Comparison of ENCODE assay signal across 10 cellular contexts in genomic region chr4:15197005-15197404, GRCh38.
DNase-seq lines count a peak whose midpoint lies in the region; ATAC-seq, FAIRE-seq and TF ChIP-seq lines count a peak whose summit lies in the region.
"Had no signal": no experiment of that assay in that cellular context is flagged by ENCODE, and none has a peak within 500 bp of the region (broad histone marks: within the 10 kb centered on the region; RNA-seq: fewer than 3 reads in every experiment).

No MANE protein-coding gene starts in this region.

- H3K36me3 ChIP-seq in thyroid gland, result no peaks in the 10 kb centered on the region

- DNase-seq in AG08396 (ENCODE audit: low spot score), result peak; percentile 35
- DNase-seq in Kasumi-1 (lab: John Stamatoyannopoulos, UW), result peak; percentile 22 to 27
- DNase-seq in iris pigment epithelial cell (ENCODE audit: low read depth), result peak; percentile 55
- no peak for DNase-seq in stimulated activated CD4-positive, alpha-beta T cell treated with anti-CD3 and anti-CD28 coated beads, Interleukin-2, amount 100 ng/mL, for 48 hours
- no peak for DNase-seq in GM19239 (ENCODE audit: insufficient read length, low spot score)
- DNase-seq in thyroid gland, result no peak
- DNase-seq: COR-L47, NCI-H2029 had no signal

- H3K9me3 ChIP-seq in thyroid gland, result no peaks in the 10 kb centered on the region

- FAIRE-seq in GM19239 (lab: Jason Lieb, UNC), result no peak

- H3K27ac ChIP-seq in thyroid gland, result no peak overlapping the region

- H3K4me3 Mint-ChIP-seq in brain, result no peak overlapping the region

- TF ChIP-seq CTCF in brain (conservative IDR thresholded peaks at IDR 0.05) (peak; percentile 25 to 34), thyroid gland (IDR thresholded peaks at IDR 0.05) (no peak)

- 52 to 60% methylated on average over 4 of the region's 4 CpGs for WGBS in thyroid gland, 2 donors

- H3K9me3 Mint-ChIP-seq in brain, result no peaks in the 10 kb centered on the region

- ATAC-seq in HG02610 (IDR thresholded peaks at IDR 0.05; ENCODE audit: unreplicated experiment), result no peak

- peaks cover 19% of the 10 kb centered on the region for H3K4me1 Mint-ChIP-seq in brain

- no peaks in the 10 kb centered on the region for H3K27me3 ChIP-seq in thyroid gland

- H3K36me3 Mint-ChIP-seq in brain, result no peaks in the 10 kb centered on the region

- H3K4me3 ChIP-seq in thyroid gland (replicated peaks in 1 of 3), result no peak overlapping the region

- no peak for TF ChIP-seq POLR2A in thyroid gland (IDR thresholded peaks at IDR 0.05)

- H3K4me1 ChIP-seq in thyroid gland, result no peaks in the 10 kb centered on the region

- no peak overlapping the region for H3K27ac Mint-ChIP-seq in brain

- H3K27me3 Mint-ChIP-seq in brain, result no peaks in the 10 kb centered on the region

- intact Hi-C loops in thyroid gland (cut with DNase I), result no loop called here

Comparison
In these comparisons a context has a peak if more than half of its experiments do, and no peak if none do; other contexts are left out.
1. DNase-seq: peak in AG08396 (single experiment), Kasumi-1 (2 of 2) and iris pigment epithelial cell (single experiment); none in stimulated activated CD4-positive, alpha-beta T cell treated with anti-CD3 and anti-CD28 coated beads, Interleukin-2, amount 100 ng/mL, for 48 hours (0 of 2), GM19239 (single experiment) and thyroid gland (0 of 2).
2. CTCF ChIP-seq: peak in brain (2 of 2); none in thyroid gland (0 of 6).